Comparison of ENCODE assay signal across 1 cellular context in the genomic region with DNA sequence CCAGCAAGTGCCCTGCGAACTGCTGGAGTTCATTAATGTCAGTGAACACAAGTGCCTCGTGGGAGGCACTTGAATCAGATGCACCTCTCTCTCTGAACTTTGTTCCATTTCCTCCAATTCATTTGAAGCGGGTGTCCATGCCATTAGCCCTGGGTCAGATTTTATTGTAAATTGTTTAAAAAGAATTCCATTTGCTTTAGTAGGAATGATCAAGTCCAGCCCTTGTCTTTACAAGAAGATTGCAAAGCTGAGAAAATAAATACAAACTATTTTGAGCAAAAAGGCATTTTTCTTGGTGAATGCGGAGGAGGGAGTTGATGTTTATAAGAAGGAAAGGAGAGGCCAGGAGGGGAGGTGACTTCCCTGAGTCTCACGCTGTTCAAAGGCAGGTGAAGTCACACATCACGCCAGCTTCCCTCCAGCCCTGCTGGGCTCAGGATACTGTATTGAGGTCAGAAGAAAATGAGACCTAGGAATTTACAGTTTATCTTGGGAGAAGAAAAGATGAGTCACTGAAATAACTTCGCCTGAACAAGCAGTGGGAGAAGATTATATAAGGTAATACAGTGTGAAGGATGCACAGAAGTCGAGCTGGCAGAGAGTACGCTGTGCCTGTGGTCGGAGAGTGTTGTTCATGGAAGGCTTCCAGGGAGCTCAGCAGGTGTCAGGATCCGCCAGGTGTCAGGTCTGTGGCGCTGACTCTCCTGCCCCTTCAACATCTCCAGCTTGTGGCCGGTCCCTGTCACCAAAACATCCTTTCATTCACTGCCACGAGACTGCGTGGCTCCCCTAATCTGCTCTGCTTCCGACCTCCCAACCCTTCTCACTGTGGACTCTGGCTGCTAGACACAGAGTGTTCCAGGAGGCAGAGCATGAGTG.
TF ChIP-seq lines count a peak whose summit lies in the region.

No MANE protein-coding gene starts in this region.

TF ChIP-seq in HEK293, 187 proteins besides CTCF, POLR2A, EP300 and RAD21 (continued from another document and continues in another):
- TF ChIP-seq ZNF350 (tag by site-specific recombination; IDR thresholded peaks at IDR 0.05): no peak
- TF ChIP-seq KLF8 (tag by site-specific recombination; IDR thresholded peaks at IDR 0.05): peak; percentile 84
- TF ChIP-seq TRIM28 (IDR thresholded peaks at IDR 0.05; ENCODE audit: borderline replicate concordance, low read length): peak; percentile 86
- no peak for TF ChIP-seq ZBTB7A (tag by site-specific recombination; IDR thresholded peaks at IDR 0.05; ENCODE audit: low read depth)
- TF ChIP-seq SALL2 (tag by site-specific recombination; IDR thresholded peaks at IDR 0.05; ENCODE audit: borderline replicate concordance): no peak
- peak; percentile 93 for TF ChIP-seq ZNF843 (tag by site-specific recombination; IDR thresholded peaks at IDR 0.05)
- no peak for TF ChIP-seq ZNF501 (tag by site-specific recombination; IDR thresholded peaks at IDR 0.05)
- TF ChIP-seq, protein P1, sequence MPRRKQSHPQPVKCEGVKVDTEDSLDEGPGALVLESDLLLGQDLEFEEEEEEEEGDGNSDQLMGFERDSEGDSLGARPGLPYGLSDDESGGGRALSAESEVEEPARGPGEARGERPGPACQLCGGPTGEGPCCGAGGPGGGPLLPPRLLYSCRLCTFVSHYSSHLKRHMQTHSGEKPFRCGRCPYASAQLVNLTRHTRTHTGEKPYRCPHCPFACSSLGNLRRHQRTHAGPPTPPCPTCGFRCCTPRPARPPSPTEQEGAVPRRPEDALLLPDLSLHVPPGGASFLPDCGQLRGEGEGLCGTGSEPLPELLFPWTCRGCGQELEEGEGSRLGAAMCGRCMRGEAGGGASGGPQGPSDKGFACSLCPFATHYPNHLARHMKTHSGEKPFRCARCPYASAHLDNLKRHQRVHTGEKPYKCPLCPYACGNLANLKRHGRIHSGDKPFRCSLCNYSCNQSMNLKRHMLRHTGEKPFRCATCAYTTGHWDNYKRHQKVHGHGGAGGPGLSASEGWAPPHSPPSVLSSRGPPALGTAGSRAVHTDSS (tag by site-specific recombination; IDR thresholded peaks at IDR 0.05): no peak
- 0 out of 2 replicates have a peak, but pooled peaks have one; percentile 4 for TF ChIP-seq ZNF146 (tag by site-specific recombination; IDR thresholded peaks at IDR 0.05)
- TF ChIP-seq, protein P2, sequence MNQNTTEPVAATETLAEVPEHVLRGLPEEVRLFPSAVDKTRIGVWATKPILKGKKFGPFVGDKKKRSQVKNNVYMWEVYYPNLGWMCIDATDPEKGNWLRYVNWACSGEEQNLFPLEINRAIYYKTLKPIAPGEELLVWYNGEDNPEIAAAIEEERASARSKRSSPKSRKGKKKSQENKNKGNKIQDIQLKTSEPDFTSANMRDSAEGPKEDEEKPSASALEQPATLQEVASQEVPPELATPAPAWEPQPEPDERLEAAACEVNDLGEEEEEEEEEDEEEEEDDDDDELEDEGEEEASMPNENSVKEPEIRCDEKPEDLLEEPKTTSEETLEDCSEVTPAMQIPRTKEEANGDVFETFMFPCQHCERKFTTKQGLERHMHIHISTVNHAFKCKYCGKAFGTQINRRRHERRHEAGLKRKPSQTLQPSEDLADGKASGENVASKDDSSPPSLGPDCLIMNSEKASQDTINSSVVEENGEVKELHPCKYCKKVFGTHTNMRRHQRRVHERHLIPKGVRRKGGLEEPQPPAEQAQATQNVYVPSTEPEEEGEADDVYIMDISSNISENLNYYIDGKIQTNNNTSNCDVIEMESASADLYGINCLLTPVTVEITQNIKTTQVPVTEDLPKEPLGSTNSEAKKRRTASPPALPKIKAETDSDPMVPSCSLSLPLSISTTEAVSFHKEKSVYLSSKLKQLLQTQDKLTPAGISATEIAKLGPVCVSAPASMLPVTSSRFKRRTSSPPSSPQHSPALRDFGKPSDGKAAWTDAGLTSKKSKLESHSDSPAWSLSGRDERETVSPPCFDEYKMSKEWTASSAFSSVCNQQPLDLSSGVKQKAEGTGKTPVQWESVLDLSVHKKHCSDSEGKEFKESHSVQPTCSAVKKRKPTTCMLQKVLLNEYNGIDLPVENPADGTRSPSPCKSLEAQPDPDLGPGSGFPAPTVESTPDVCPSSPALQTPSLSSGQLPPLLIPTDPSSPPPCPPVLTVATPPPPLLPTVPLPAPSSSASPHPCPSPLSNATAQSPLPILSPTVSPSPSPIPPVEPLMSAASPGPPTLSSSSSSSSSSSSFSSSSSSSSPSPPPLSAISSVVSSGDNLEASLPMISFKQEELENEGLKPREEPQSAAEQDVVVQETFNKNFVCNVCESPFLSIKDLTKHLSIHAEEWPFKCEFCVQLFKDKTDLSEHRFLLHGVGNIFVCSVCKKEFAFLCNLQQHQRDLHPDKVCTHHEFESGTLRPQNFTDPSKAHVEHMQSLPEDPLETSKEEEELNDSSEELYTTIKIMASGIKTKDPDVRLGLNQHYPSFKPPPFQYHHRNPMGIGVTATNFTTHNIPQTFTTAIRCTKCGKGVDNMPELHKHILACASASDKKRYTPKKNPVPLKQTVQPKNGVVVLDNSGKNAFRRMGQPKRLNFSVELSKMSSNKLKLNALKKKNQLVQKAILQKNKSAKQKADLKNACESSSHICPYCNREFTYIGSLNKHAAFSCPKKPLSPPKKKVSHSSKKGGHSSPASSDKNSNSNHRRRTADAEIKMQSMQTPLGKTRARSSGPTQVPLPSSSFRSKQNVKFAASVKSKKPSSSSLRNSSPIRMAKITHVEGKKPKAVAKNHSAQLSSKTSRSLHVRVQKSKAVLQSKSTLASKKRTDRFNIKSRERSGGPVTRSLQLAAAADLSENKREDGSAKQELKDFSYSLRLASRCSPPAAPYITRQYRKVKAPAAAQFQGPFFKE (tag by site-specific recombination; IDR thresholded peaks at IDR 0.05; ENCODE audit: borderline replicate concordance): no peak
- TF ChIP-seq, protein P3, sequence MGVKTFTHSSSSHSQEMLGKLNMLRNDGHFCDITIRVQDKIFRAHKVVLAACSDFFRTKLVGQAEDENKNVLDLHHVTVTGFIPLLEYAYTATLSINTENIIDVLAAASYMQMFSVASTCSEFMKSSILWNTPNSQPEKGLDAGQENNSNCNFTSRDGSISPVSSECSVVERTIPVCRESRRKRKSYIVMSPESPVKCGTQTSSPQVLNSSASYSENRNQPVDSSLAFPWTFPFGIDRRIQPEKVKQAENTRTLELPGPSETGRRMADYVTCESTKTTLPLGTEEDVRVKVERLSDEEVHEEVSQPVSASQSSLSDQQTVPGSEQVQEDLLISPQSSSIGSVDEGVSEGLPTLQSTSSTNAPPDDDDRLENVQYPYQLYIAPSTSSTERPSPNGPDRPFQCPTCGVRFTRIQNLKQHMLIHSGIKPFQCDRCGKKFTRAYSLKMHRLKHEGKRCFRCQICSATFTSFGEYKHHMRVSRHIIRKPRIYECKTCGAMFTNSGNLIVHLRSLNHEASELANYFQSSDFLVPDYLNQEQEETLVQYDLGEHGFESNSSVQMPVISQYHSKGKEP (tag by site-specific recombination; IDR thresholded peaks at IDR 0.05): no peak
- TF ChIP-seq, protein P4, sequence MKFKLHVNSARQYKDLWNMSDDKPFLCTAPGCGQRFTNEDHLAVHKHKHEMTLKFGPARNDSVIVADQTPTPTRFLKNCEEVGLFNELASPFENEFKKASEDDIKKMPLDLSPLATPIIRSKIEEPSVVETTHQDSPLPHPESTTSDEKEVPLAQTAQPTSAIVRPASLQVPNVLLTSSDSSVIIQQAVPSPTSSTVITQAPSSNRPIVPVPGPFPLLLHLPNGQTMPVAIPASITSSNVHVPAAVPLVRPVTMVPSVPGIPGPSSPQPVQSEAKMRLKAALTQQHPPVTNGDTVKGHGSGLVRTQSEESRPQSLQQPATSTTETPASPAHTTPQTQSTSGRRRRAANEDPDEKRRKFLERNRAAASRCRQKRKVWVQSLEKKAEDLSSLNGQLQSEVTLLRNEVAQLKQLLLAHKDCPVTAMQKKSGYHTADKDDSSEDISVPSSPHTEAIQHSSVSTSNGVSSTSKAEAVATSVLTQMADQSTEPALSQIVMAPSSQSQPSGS (tag by site-specific recombination; IDR thresholded peaks at IDR 0.05; ENCODE audit: low read depth): peak; percentile 52; the same call in 1 of the 2 replicates
- no peak for TF ChIP-seq ZNF768 (tag by site-specific recombination; IDR thresholded peaks at IDR 0.05)
- TF ChIP-seq ZNF426 (tag by site-specific recombination; IDR thresholded peaks at IDR 0.05): no peak
- TF ChIP-seq ZNF623 (tag by site-specific recombination; IDR thresholded peaks at IDR 0.05): no peak
- TF ChIP-seq, protein P5, sequence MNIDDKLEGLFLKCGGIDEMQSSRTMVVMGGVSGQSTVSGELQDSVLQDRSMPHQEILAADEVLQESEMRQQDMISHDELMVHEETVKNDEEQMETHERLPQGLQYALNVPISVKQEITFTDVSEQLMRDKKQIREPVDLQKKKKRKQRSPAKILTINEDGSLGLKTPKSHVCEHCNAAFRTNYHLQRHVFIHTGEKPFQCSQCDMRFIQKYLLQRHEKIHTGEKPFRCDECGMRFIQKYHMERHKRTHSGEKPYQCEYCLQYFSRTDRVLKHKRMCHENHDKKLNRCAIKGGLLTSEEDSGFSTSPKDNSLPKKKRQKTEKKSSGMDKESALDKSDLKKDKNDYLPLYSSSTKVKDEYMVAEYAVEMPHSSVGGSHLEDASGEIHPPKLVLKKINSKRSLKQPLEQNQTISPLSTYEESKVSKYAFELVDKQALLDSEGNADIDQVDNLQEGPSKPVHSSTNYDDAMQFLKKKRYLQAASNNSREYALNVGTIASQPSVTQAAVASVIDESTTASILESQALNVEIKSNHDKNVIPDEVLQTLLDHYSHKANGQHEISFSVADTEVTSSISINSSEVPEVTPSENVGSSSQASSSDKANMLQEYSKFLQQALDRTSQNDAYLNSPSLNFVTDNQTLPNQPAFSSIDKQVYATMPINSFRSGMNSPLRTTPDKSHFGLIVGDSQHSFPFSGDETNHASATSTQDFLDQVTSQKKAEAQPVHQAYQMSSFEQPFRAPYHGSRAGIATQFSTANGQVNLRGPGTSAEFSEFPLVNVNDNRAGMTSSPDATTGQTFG (tag by site-specific recombination; IDR thresholded peaks at IDR 0.05; ENCODE audit: borderline replicate concordance): no peak
- no peak for TF ChIP-seq ZNF221 (tag by site-specific recombination; IDR thresholded peaks at IDR 0.05; ENCODE audit: borderline replicate concordance)
- TF ChIP-seq FEZF1 (tag by site-specific recombination; IDR thresholded peaks at IDR 0.05): no peak; the same call in 1 of the 2 replicates
- no peak for TF ChIP-seq ZFP37 (tag by site-specific recombination; IDR thresholded peaks at IDR 0.05)
- TF ChIP-seq, protein P6, sequence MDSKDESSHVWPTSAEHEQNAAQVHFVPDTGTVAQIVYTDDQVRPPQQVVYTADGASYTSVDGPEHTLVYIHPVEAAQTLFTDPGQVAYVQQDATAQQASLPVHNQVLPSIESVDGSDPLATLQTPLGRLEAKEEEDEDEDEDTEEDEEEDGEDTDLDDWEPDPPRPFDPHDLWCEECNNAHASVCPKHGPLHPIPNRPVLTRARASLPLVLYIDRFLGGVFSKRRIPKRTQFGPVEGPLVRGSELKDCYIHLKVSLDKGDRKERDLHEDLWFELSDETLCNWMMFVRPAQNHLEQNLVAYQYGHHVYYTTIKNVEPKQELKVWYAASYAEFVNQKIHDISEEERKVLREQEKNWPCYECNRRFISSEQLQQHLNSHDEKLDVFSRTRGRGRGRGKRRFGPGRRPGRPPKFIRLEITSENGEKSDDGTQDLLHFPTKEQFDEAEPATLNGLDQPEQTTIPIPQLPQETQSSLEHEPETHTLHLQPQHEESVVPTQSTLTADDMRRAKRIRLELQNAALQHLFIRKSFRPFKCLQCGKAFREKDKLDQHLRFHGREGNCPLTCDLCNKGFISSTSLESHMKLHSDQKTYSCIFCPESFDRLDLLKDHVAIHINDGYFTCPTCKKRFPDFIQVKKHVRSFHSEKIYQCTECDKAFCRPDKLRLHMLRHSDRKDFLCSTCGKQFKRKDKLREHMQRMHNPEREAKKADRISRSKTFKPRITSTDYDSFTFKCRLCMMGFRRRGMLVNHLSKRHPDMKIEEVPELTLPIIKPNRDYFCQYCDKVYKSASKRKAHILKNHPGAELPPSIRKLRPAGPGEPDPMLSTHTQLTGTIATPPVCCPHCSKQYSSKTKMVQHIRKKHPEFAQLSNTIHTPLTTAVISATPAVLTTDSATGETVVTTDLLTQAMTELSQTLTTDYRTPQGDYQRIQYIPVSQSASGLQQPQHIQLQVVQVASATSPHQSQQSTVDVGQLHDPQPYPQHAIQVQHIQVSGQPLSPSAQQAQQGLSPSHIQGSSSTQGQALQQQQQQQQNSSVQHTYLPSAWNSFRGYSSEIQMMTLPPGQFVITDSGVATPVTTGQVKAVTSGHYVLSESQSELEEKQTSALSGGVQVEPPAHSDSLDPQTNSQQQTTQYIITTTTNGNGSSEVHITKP (tag by site-specific recombination; IDR thresholded peaks at IDR 0.05): peak; percentile 74
- no peak for TF ChIP-seq ZNF571 (tag by site-specific recombination; IDR thresholded peaks at IDR 0.05)
- TF ChIP-seq ZNF155 (tag by site-specific recombination; IDR thresholded peaks at IDR 0.05): no peak
- no peak for TF ChIP-seq ZBTB1 (tag by site-specific recombination; IDR thresholded peaks at IDR 0.05)
- no peak for TF ChIP-seq ZBTB48 (tag by site-specific recombination; IDR thresholded peaks at IDR 0.05)
- TF ChIP-seq ZFP3 (tag by site-specific recombination; IDR thresholded peaks at IDR 0.05; ENCODE audit: low read depth): no peak
- TF ChIP-seq, protein P7, sequence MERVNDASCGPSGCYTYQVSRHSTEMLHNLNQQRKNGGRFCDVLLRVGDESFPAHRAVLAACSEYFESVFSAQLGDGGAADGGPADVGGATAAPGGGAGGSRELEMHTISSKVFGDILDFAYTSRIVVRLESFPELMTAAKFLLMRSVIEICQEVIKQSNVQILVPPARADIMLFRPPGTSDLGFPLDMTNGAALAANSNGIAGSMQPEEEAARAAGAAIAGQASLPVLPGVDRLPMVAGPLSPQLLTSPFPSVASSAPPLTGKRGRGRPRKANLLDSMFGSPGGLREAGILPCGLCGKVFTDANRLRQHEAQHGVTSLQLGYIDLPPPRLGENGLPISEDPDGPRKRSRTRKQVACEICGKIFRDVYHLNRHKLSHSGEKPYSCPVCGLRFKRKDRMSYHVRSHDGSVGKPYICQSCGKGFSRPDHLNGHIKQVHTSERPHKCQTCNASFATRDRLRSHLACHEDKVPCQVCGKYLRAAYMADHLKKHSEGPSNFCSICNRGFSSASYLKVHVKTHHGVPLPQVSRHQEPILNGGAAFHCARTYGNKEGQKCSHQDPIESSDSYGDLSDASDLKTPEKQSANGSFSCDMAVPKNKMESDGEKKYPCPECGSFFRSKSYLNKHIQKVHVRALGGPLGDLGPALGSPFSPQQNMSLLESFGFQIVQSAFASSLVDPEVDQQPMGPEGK (tag by site-specific recombination; IDR thresholded peaks at IDR 0.05): peak; percentile 29; the same call in 1 of the 2 replicates
- no peak for TF ChIP-seq ZNF133 (tag by site-specific recombination; IDR thresholded peaks at IDR 0.05)
- TF ChIP-seq, protein P8, sequence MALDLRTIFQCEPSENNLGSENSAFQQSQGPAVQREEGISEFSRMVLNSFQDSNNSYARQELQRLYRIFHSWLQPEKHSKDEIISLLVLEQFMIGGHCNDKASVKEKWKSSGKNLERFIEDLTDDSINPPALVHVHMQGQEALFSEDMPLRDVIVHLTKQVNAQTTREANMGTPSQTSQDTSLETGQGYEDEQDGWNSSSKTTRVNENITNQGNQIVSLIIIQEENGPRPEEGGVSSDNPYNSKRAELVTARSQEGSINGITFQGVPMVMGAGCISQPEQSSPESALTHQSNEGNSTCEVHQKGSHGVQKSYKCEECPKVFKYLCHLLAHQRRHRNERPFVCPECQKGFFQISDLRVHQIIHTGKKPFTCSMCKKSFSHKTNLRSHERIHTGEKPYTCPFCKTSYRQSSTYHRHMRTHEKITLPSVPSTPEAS (tag by site-specific recombination; IDR thresholded peaks at IDR 0.05): no peak
- TF ChIP-seq ZNF624 (tag by site-specific recombination; IDR thresholded peaks at IDR 0.05): no peak
